In the genomic region with DNA sequence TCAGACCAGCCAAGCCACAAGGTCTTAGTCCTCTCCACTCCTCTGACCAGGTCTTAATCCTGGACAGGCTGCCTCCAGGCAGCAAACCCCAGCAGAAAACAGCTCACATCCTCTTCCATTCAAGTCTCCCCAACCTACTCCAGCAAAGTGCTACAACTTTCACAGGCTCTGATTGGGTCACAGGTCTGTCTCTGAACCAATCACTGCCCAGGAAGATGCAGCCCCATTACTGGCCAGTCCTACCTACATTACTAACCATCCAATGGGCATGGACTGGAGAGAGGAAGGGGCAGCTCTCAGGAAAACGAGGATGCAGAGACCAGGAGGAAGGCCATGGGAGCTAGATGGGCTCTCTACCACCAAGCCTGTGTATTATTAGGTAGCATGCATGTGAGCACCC, we compare ENCODE assay signal across 17 cellular contexts. TPM values are rescaled to one million over a fixed set of nuclear protein-coding genes. Genes with fewer than 3 reads are reported as not detected.
A peak's percentile ranks its signal among the peaks of the same experiment; 100 is the strongest.
DNase-seq lines count a peak whose midpoint lies in the region; ATAC-seq and TF ChIP-seq lines count a peak whose summit lies in the region.
"Had no signal": no experiment of that assay in that cellular context is flagged by ENCODE, and none has a peak within 500 bp of the region (broad histone marks: within the 10 kb centered on the region; RNA-seq: fewer than 3 reads in every experiment).

No MANE protein-coding gene starts in this region.

- peaks cover 83% of the 10 kb centered on the region for H3K4me1 Mint-ChIP-seq in activated CD8-positive, alpha-beta T cell treated with anti-CD3 and anti-CD28 coated beads, Interleukin-2, amount 10 ng/mL, durations not matched to agents 7 days and 5 days (ENCODE audit: low read depth)
- peaks cover 78 to 81% of the 10 kb centered on the region in 2 donors for H3K4me1 Mint-ChIP-seq in natural killer cell

- TF ChIP-seq CTCF in HEK293 (tag by site-specific recombination; IDR thresholded peaks at IDR 0.05) (no peak), natural killer cell (IDR thresholded peaks at IDR 0.05) (no peak), vagina (IDR thresholded peaks at IDR 0.05) (no peak)

- H3K9me3 ChIP-seq in HEK293 (ENCODE audit: control insufficient read depth, insufficient read depth, low read depth, low read length) (no peaks in the 10 kb centered on the region), vagina (no peaks in the 10 kb centered on the region)
- H3K9me3 ChIP-seq: right atrium auricular region had no signal

- H3K36me3 ChIP-seq in HEK293 (ENCODE audit: control insufficient read depth in 2 of 2, insufficient read depth in 1 of 2, low read length in 2 of 2) = no peaks in the 10 kb centered on the region
- H3K36me3 ChIP-seq in vagina = no peaks in the 10 kb centered on the region
- H3K36me3 ChIP-seq: right atrium auricular region had no signal

- POLR2A ChIA-PET in HEK293 (lab: Yijun Ruan, JAX) = interaction anchor here (0.5 to 1.5 kb wide), 4 partner anchors 12 to 77 kb away, joined by 4 to 8 read pairs (median 5); partner anchors contain the start of gene MED26
- POLR2A ChIA-PET in activated CD8-positive, alpha-beta T cell treated with anti-CD3 and anti-CD28 coated beads, Interleukin-2, amount 10 ng/mL, durations not matched to agents 7 days and 5 days (lab: Charles Lee) = interaction anchor here (1.0 kb wide), 2 partner anchors 9 to 12 kb away, joined by 3 to 6 read pairs; partner anchors contain the start of gene MED26

- no peaks in the 10 kb centered on the region for H3K9me3 Mint-ChIP-seq in activated CD8-positive, alpha-beta T cell treated with anti-CD3 and anti-CD28 coated beads, Interleukin-2, amount 10 ng/mL, durations not matched to agents 7 days and 5 days (ENCODE audit: insufficient read depth)
- no peaks in the 10 kb centered on the region for H3K9me3 Mint-ChIP-seq in natural killer cell
- H3K9me3 Mint-ChIP-seq: CD14-positive monocyte, IgD-negative memory B cell, memory B cell, neural crest cell had no signal

- CTCF ChIA-PET in HEK293 (lab: Yijun Ruan, JAX) = interaction anchor here (0.7 kb wide), 1 partner anchor 84 kb away, joined by 4 read pairs; no protein-coding TSS in a partner anchor
- CTCF ChIA-PET in activated CD8-positive, alpha-beta T cell treated with anti-CD3 and anti-CD28 coated beads, Interleukin-2, amount 10 ng/mL, durations not matched to agents 7 days and 5 days (lab: Charles Lee) = interaction anchor here (1.1 to 1.3 kb wide), 2 partner anchors 28 to 431 kb away, joined by 4 to 7 read pairs; partner anchors contain the start of gene FAM32A

- H3K4me1 ChIP-seq in HEK293 (ENCODE audit: control insufficient read depth, insufficient read depth, low read length) (no peaks in the 10 kb centered on the region; the same call in 1 of the 2 replicates), vagina (peaks cover 80% of the 10 kb centered on the region)

- TF ChIP-seq POLR2A in vagina (IDR thresholded peaks at IDR 0.05) = no peak

- no peaks in the 10 kb centered on the region for H3K27me3 ChIP-seq in vagina
- H3K27me3 ChIP-seq: right atrium auricular region had no signal

- no peaks in the 10 kb centered on the region for H3K36me3 Mint-ChIP-seq in activated CD8-positive, alpha-beta T cell treated with anti-CD3 and anti-CD28 coated beads, Interleukin-2, amount 10 ng/mL, durations not matched to agents 7 days and 5 days (ENCODE audit: low read depth)
- no peaks in the 10 kb centered on the region for H3K36me3 Mint-ChIP-seq in natural killer cell
- H3K36me3 Mint-ChIP-seq: IgD-negative memory B cell, memory B cell had no signal

- no peak overlapping the region for H3K4me3 ChIP-seq in HEK293 (ENCODE audit: low read depth, low read length)
- H3K4me3 ChIP-seq in vagina = no peak overlapping the region
- H3K4me3 ChIP-seq: right atrium auricular region had no signal

- no peak overlapping the region for H3K4me3 Mint-ChIP-seq in activated CD8-positive, alpha-beta T cell treated with anti-CD3 and anti-CD28 coated beads, Interleukin-2, amount 10 ng/mL, durations not matched to agents 7 days and 5 days
- H3K4me3 Mint-ChIP-seq in natural killer cell = no peak overlapping the region
- H3K4me3 Mint-ChIP-seq: memory B cell, neural crest cell had no signal

- H3K27ac Mint-ChIP-seq in activated CD8-positive, alpha-beta T cell treated with anti-CD3 and anti-CD28 coated beads, Interleukin-2, amount 10 ng/mL, durations not matched to agents 7 days and 5 days = peak overlapping the region; percentile 53
- peak overlapping the region; percentile 34 to 68 for H3K27ac Mint-ChIP-seq in natural killer cell

- ATAC-seq in activated CD8-positive, alpha-beta T cell treated with anti-CD3 and anti-CD28 coated beads, Interleukin-2, amount 10 ng/mL, durations not matched to agents 7 days and 5 days = no peak
- ATAC-seq in natural killer cell = no peak
- ATAC-seq in HG03457 (IDR thresholded peaks at IDR 0.05; ENCODE audit: unreplicated experiment) = no peak

- no peak overlapping the region for H3K27ac ChIP-seq in HEK293 (ENCODE audit: extremely low read depth, low read depth, low read length)
- no peak overlapping the region for H3K27ac ChIP-seq in vagina
- H3K27ac ChIP-seq: right atrium auricular region had no signal

- intact Hi-C loops in natural killer cell (cut with micrococcal nuclease) = no loop called here
- intact Hi-C loops in vagina (cut with DNase I) = no loop called here

- DNase-seq in ELR (ENCODE audit: low read depth) (peak; percentile 34), natural killer cell (no peak), vagina (ENCODE audit: extremely low spot score in 2 of 2) (no peak), occipital lobe (lab: John Stamatoyannopoulos, UW) (no peak)
- no peak for DNase-seq in activated CD8-positive, alpha-beta T cell treated with anti-CD3 and anti-CD28 coated beads, Interleukin-2, amount 10 ng/mL, durations not matched to agents 7 days and 5 days
- DNase-seq: aorta, erythroblast, NCI-H1092 treated with DMSO at 0.1 percent for 48 hours, NCI-H2171, T1000 had no signal

- no peaks in the 10 kb centered on the region for H3K27me3 Mint-ChIP-seq in activated CD8-positive, alpha-beta T cell treated with anti-CD3 and anti-CD28 coated beads, Interleukin-2, amount 10 ng/mL, durations not matched to agents 7 days and 5 days (ENCODE audit: low read depth)
- H3K27me3 Mint-ChIP-seq in natural killer cell (ENCODE audit: low read depth in 2 of 2) = no peaks in the 10 kb centered on the region
- H3K27me3 Mint-ChIP-seq: IgD-negative memory B cell, memory B cell had no signal

TF ChIP-seq in HEK293, 187 proteins besides CTCF, POLR2A, EP300 and RAD21 (continues in another document):
- no peak for TF ChIP-seq ZNF48 (tag by site-specific recombination; IDR thresholded peaks at IDR 0.05)
- TF ChIP-seq, protein P1, sequence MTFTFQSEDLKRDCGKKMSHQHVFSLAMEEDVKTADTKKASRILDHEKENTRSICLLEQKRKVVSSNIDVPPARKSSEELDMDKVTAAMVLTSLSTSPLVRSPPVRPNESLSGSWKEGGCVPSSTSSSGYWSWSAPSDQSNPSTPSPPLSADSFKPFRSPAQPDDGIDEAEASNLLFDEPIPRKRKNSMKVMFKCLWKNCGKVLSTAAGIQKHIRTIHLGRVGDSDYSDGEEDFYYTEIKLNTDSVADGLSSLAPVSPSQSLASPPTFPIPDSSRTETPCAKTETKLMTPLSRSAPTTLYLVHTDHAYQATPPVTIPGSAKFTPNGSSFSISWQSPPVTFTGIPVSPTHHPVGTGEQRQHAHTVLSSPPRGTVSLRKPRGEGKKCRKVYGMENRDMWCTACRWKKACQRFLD (tag by site-specific recombination; IDR thresholded peaks at IDR 0.05) = no peak
- TF ChIP-seq ZNF157 (tag by site-specific recombination; IDR thresholded peaks at IDR 0.05) = no peak
- TF ChIP-seq, protein P2, sequence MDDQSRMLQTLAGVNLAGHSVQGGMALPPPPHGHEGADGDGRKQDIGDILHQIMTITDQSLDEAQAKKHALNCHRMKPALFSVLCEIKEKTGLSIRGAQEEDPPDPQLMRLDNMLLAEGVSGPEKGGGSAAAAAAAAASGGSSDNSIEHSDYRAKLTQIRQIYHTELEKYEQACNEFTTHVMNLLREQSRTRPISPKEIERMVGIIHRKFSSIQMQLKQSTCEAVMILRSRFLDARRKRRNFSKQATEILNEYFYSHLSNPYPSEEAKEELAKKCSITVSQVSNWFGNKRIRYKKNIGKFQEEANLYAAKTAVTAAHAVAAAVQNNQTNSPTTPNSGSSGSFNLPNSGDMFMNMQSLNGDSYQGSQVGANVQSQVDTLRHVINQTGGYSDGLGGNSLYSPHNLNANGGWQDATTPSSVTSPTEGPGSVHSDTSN (CRISPR knock-in tag; IDR thresholded peaks at IDR 0.05) = no peak
- TF ChIP-seq YY2 (tag by site-specific recombination; IDR thresholded peaks at IDR 0.05) = no peak
- peak; percentile 24; the same call in 1 of the 2 replicates for TF ChIP-seq ZBTB17 (tag by site-specific recombination; IDR thresholded peaks at IDR 0.05)
- TF ChIP-seq ZNF140 (tag by site-specific recombination; IDR thresholded peaks at IDR 0.05) = no peak
- peak; percentile 62 for TF ChIP-seq SP2 (tag by site-specific recombination; IDR thresholded peaks at IDR 0.05)

RNA-seq across cellular contexts. Expression of gene MED26, which starts 12.2 kb away (rescaled TPM):
- 10 to 100 TPM; 17.2 to 17.4 TPM for total RNA-seq in activated CD8-positive, alpha-beta T cell treated with anti-CD3 and anti-CD28 coated beads, Interleukin-2, amount 10 ng/mL, durations not matched to agents 7 days and 5 days
- total RNA-seq in natural killer cell (10 to 100 TPM; 34.7 to 47.5 (median 47.3) TPM), vagina (11.3 TPM), occipital lobe (3.3 TPM)

RNA-seq across cellular contexts. Expression of gene SLC35E1, which starts 43.6 kb away (rescaled TPM):
- total RNA-seq in activated CD8-positive, alpha-beta T cell treated with anti-CD3 and anti-CD28 coated beads, Interleukin-2, amount 10 ng/mL, durations not matched to agents 7 days and 5 days = 10 to 100 TPM; 55.6 to 61.9 TPM
- total RNA-seq in natural killer cell = 10 to 100 TPM; 53.2 to 55.5 (median 54.2) TPM
- 21.6 TPM for total RNA-seq in vagina
- 25.3 TPM for total RNA-seq in occipital lobe

RNA-seq across cellular contexts. Expression of gene SMIM7, which starts 44.2 kb away (rescaled TPM):
- 10 to 100 TPM; 51.5 to 53.5 TPM for total RNA-seq in activated CD8-positive, alpha-beta T cell treated with anti-CD3 and anti-CD28 coated beads, Interleukin-2, amount 10 ng/mL, durations not matched to agents 7 days and 5 days
- total RNA-seq in natural killer cell (10 to 100 TPM; 63.2 to 88.4 (median 76.0) TPM), vagina (75.1 TPM), occipital lobe (44.5 TPM)

RNA-seq across cellular contexts. Expression of gene TMEM38A, which starts 45.2 kb away (rescaled TPM):
- total RNA-seq in activated CD8-positive, alpha-beta T cell treated with anti-CD3 and anti-CD28 coated beads, Interleukin-2, amount 10 ng/mL, durations not matched to agents 7 days and 5 days = under 1 TPM; 0.60 to 0.87 TPM
- 1 to 10 TPM in 1 of 3 donors, under 1 TPM in 2; 0.29 to 2.2 (median 0.89) TPM for total RNA-seq in natural killer cell
- total RNA-seq in vagina = 4.7 TPM
- total RNA-seq in occipital lobe = 8.4 TPM
